In genomic region chr14:78968249-78968648, GRCh38 we compare ENCODE assay signal across 15 cellular contexts.
DNase-seq lines count a peak whose midpoint lies in the region; TF ChIP-seq lines count a peak whose summit lies in the region.
"Had no signal": no experiment of that assay in that cellular context is flagged by ENCODE, and none has a peak within 500 bp of the region (broad histone marks: within the 10 kb centered on the region; RNA-seq: fewer than 3 reads in every experiment).

No MANE protein-coding gene starts in this region.

- peaks cover 51% of the 10 kb centered on the region for H3K4me1 Mint-ChIP-seq in HFFc6 (ENCODE audit: low read depth)

- H3K36me3 ChIP-seq in brain microvascular endothelial cell (replicated peaks) (no peaks in the 10 kb centered on the region), osteoblast (ENCODE audit: insufficient read depth, low read length) (no peaks in the 10 kb centered on the region)
- H3K36me3 ChIP-seq: HAP-1 had no signal

- TF ChIP-seq CTCF in HFFc6 (IDR thresholded peaks at IDR 0.05) (no peak), brain microvascular endothelial cell (IDR thresholded peaks at IDR 0.05; ENCODE audit: low read depth, low read length, missing control alignments) (no peak), osteoblast (IDR thresholded peaks at IDR 0.05; ENCODE audit: extremely low read depth, low read depth, low read length) (no peak)

- in situ Hi-C loops in brain microvascular endothelial cell (cut with HindIII; ENCODE audit: low pct_ligation_motif_present, low sequenced_read_pairs), result no loop called here

- no peaks in the 10 kb centered on the region for H4K20me1 ChIP-seq in osteoblast (ENCODE audit: insufficient read depth, low read length)

- H3K4me1 ChIP-seq in osteoblast (ENCODE audit: insufficient read depth, low read length), result peaks cover 30% of the 10 kb centered on the region
- H3K4me1 ChIP-seq: HAP-1 had no signal

- H3K4me2 ChIP-seq in osteoblast (ENCODE audit: insufficient read depth, low read length), result peak overlapping the region; percentile 19

- H3K36me3 Mint-ChIP-seq in HFFc6 (ENCODE audit: low read depth), result peaks cover 8% of the 10 kb centered on the region; the same call in 1 of the 2 replicates
- H3K36me3 Mint-ChIP-seq: CD14-positive monocyte had no signal

- DNase-seq in HFFc6 (no peak), brain microvascular endothelial cell (no peak), osteoblast (ENCODE audit: insufficient read length, low spot score, missing footprints) (no peak), NCI-H526 (lab: John Stamatoyannopoulos, UW) (no peak), NCI-H2227 (lab: John Stamatoyannopoulos, UW; ENCODE audit: unreplicated experiment) (no peak), substantia nigra (lab: John Stamatoyannopoulos, UW) (no peak)
- DNase-seq in activated CD4-positive, alpha-beta T cell treated with anti-CD3 and anti-CD28 coated beads for 4 hours, result no peak
- DNase-seq: MM.1S; NCI-H1092; NCI-H1436 treated with DMSO at 0.1 percent for 48 hours; NCI-H2029; NCI-H748 treated with DMSO at 0.1 percent for 48 hours; NK-92 treated with Interleukin-12 subunit alpha and Interleukin-12 subunit beta, amount 100 ng/mL, for 24 hours had no signal

- H3K27ac ChIP-seq in brain microvascular endothelial cell, result peak overlapping the region; percentile 62
- peak overlapping the region; percentile 90 for H3K27ac ChIP-seq in osteoblast (ENCODE audit: low read depth, low read length)
- no peak overlapping the region for H3K27ac ChIP-seq in substantia nigra (ENCODE audit: low read depth, low read length, poor library complexity, severe bottlenecking)

- H3K9me3 Mint-ChIP-seq in HFFc6, result no peaks in the 10 kb centered on the region
- H3K9me3 Mint-ChIP-seq: CD14-positive monocyte had no signal

- no peak overlapping the region for H2AFZ ChIP-seq in osteoblast (ENCODE audit: low read length)

- no peak overlapping the region; the same call in 1 of the 2 replicates for H3K4me3 Mint-ChIP-seq in HFFc6
- H3K4me3 Mint-ChIP-seq: CD14-positive monocyte had no signal

- H3K79me2 ChIP-seq in osteoblast (ENCODE audit: insufficient read depth, low read length), result no peaks in the 10 kb centered on the region

- H3K27me3 ChIP-seq in brain microvascular endothelial cell (replicated peaks) (no peaks in the 10 kb centered on the region), osteoblast (ENCODE audit: insufficient read depth, low read length) (no peaks in the 10 kb centered on the region)

- H3K4me3 ChIP-seq in brain microvascular endothelial cell (ENCODE audit: low read depth, low read length) (no peak overlapping the region), osteoblast (ENCODE audit: insufficient read depth, low read length) (no peak overlapping the region)
- H3K4me3 ChIP-seq: HAP-1 had no signal

- H3K27ac Mint-ChIP-seq in HFFc6, result peak overlapping the region; percentile 87
- H3K27ac Mint-ChIP-seq: CD14-positive monocyte had no signal

- H3K9me3 ChIP-seq in osteoblast (ENCODE audit: low read depth, low read length), result no peaks in the 10 kb centered on the region
- H3K9me3 ChIP-seq: HAP-1 had no signal

- H3K27me3 Mint-ChIP-seq in HFFc6 (ENCODE audit: insufficient read depth), result no peaks in the 10 kb centered on the region
